ENCODE assay signal across 1 cellular context in genomic region chr15:52558196-52558595, GRCh38.
TF ChIP-seq lines count a peak whose summit lies in the region.

No MANE protein-coding gene starts in this region.

TF ChIP-seq in GM23338, 12 proteins besides CTCF, POLR2A, EP300 and RAD21 (continued from another document):
- TF ChIP-seq, protein P1, sequence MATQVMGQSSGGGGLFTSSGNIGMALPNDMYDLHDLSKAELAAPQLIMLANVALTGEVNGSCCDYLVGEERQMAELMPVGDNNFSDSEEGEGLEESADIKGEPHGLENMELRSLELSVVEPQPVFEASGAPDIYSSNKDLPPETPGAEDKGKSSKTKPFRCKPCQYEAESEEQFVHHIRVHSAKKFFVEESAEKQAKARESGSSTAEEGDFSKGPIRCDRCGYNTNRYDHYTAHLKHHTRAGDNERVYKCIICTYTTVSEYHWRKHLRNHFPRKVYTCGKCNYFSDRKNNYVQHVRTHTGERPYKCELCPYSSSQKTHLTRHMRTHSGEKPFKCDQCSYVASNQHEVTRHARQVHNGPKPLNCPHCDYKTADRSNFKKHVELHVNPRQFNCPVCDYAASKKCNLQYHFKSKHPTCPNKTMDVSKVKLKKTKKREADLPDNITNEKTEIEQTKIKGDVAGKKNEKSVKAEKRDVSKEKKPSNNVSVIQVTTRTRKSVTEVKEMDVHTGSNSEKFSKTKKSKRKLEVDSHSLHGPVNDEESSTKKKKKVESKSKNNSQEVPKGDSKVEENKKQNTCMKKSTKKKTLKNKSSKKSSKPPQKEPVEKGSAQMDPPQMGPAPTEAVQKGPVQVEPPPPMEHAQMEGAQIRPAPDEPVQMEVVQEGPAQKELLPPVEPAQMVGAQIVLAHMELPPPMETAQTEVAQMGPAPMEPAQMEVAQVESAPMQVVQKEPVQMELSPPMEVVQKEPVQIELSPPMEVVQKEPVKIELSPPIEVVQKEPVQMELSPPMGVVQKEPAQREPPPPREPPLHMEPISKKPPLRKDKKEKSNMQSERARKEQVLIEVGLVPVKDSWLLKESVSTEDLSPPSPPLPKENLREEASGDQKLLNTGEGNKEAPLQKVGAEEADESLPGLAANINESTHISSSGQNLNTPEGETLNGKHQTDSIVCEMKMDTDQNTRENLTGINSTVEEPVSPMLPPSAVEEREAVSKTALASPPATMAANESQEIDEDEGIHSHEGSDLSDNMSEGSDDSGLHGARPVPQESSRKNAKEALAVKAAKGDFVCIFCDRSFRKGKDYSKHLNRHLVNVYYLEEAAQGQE (IDR thresholded peaks at IDR 0.05; ENCODE audit: unreplicated experiment): no peak
- no peak for TF ChIP-seq EZH2 (IDR thresholded peaks at IDR 0.05; ENCODE audit: low read depth, unreplicated experiment)
- TF ChIP-seq CREB1 (CRISPR knock-in tag; IDR thresholded peaks at IDR 0.05; ENCODE audit: low read depth): no peak
- TF ChIP-seq, protein P2, sequence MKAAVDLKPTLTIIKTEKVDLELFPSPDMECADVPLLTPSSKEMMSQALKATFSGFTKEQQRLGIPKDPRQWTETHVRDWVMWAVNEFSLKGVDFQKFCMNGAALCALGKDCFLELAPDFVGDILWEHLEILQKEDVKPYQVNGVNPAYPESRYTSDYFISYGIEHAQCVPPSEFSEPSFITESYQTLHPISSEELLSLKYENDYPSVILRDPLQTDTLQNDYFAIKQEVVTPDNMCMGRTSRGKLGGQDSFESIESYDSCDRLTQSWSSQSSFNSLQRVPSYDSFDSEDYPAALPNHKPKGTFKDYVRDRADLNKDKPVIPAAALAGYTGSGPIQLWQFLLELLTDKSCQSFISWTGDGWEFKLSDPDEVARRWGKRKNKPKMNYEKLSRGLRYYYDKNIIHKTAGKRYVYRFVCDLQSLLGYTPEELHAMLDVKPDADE (IDR thresholded peaks at IDR 0.05): no peak
- TF ChIP-seq JUNB (IDR thresholded peaks at IDR 0.05; ENCODE audit: unreplicated experiment): no peak
- no peak for TF ChIP-seq STAT1 (IDR thresholded peaks at IDR 0.05; ENCODE audit: unreplicated experiment)
- no peak for TF ChIP-seq EZH2phosphoT487 (IDR thresholded peaks at IDR 0.05; ENCODE audit: unreplicated experiment)
- TF ChIP-seq NANOG (IDR thresholded peaks at IDR 0.05; ENCODE audit: borderline replicate concordance): no peak
